In genomic region chr9:111634860-111635259, GRCh38 we compare ENCODE assay signal across 22 cellular contexts. TPM values are rescaled to one million over a fixed set of nuclear protein-coding genes. Genes with fewer than 3 reads are reported as not detected.
"Had no signal": no experiment of that assay in that cellular context is flagged by ENCODE, and none has a peak within 500 bp of the region (broad histone marks: within the 10 kb centered on the region; RNA-seq: fewer than 3 reads in every experiment).

No MANE protein-coding gene starts in this region.

- H3K9me3 ChIP-seq: left ventricle myocardium inferior, neutrophil, ovary, prostate gland, thyroid gland had no signal

- H3K27me3 ChIP-seq: foreskin keratinocyte, neutrophil, ovary, thyroid gland had no signal

- H3K4me3 ChIP-seq: cardiac muscle cell, left ventricle myocardium inferior, ovary, prostate gland, thyroid gland had no signal

- H3K36me3 Mint-ChIP-seq: immature natural killer cell; natural killer cell treated with Interleukin-12 subunit alpha and Interleukin-12 subunit beta and Interleukin-15 and Interleukin-18, amount 100 ng/mL, for 72 hours had no signal

- ATAC-seq: activated naive CD8-positive, alpha-beta T cell treated with anti-CD3 and anti-CD28 coated beads, Interleukin-2, amount 50 U/mL, for 24 hours; activated T-cell treated with anti-CD3 and anti-CD28 coated beads, Interleukin-2, amount 50 U/mL, for 72 hours; foreskin keratinocyte; natural killer cell treated with Interleukin-12 subunit alpha and Interleukin-12 subunit beta and Interleukin-15 and Interleukin-18, amount 100 ng/mL, for 72 hours; T-helper 17 cell had no signal

- H3K4me3 Mint-ChIP-seq: dendritic cell treated with granulocyte-macrophage colony-stimulating factor and Interleukin-4, amounts not matched to agents 40 ng/mL and 50 ng/mL, for 4 days; immature natural killer cell; natural killer cell treated with Interleukin-12 subunit alpha and Interleukin-12 subunit beta and Interleukin-15 and Interleukin-18, amount 100 ng/mL, for 72 hours; T-helper 17 cell had no signal

- H3K27ac ChIP-seq: cardiac muscle cell, foreskin keratinocyte, left ventricle myocardium inferior, neutrophil, ovary, prostate gland, thyroid gland had no signal

- H3K27ac Mint-ChIP-seq: activated naive CD8-positive, alpha-beta T cell treated with anti-CD3 and anti-CD28 coated beads, Interleukin-2, amount 50 U/mL, for 24 hours; dendritic cell treated with granulocyte-macrophage colony-stimulating factor and Interleukin-4, amounts not matched to agents 40 ng/mL and 50 ng/mL, for 4 days; natural killer cell treated with Interleukin-12 subunit alpha and Interleukin-12 subunit beta and Interleukin-15 and Interleukin-18, amount 100 ng/mL, for 72 hours; stimulated activated naive CD8-positive, alpha-beta T cell treated with anti-CD3 and anti-CD28 coated beads, Interleukin-15, Interleukin-2, amounts not matched to agents 100 ng/mL and 50 ng/mL, for 24 hours; T-helper 17 cell had no signal

- H3K9me3 Mint-ChIP-seq: activated naive CD8-positive, alpha-beta T cell treated with anti-CD3 and anti-CD28 coated beads, Interleukin-2, amount 50 U/mL, for 24 hours; activated T-cell treated with anti-CD3 and anti-CD28 coated beads, Interleukin-2, amount 50 U/mL, for 72 hours; dendritic cell treated with granulocyte-macrophage colony-stimulating factor and Interleukin-4, amounts not matched to agents 40 ng/mL and 50 ng/mL, for 4 days; immature natural killer cell; natural killer cell treated with Interleukin-12 subunit alpha and Interleukin-12 subunit beta and Interleukin-15 and Interleukin-18, amount 100 ng/mL, for 72 hours; stimulated activated naive CD8-positive, alpha-beta T cell treated with anti-CD3 and anti-CD28 coated beads, Interleukin-15, Interleukin-2, amounts not matched to agents 100 ng/mL and 50 ng/mL, for 24 hours had no signal

- H3K36me3 ChIP-seq: cardiac muscle cell, left ventricle myocardium inferior, neutrophil, ovary, prostate gland, thyroid gland had no signal

- DNase-seq: activated CD4-positive, alpha-beta T cell treated with anti-CD3 and anti-CD28 coated beads for 4 hours; activated CD4-positive, alpha-beta T cell treated with anti-CD3 and anti-CD28 coated beads, Interleukin-2, amount 50 U/mL, for 48 hours; activated CD4-positive, CD25-positive, alpha-beta regulatory T cell; activated effector memory CD4-positive, alpha-beta T cell treated with anti-CD3 and anti-CD28 coated beads, Interleukin-2, amount 50 U/mL, for 16 hours; activated naive CD4-positive, alpha-beta T cell treated with anti-CD3 and anti-CD28 coated beads, Interleukin-2, amount 50 U/mL, for 16 hours; activated naive CD8-positive, alpha-beta T cell treated with anti-CD3 and anti-CD28 coated beads, Interleukin-2, amount 50 U/mL, for 24 hours; activated T-cell treated with anti-CD3 and anti-CD28 coated beads, Interleukin-2, amount 50 U/mL, for 72 hours; effector CD4-positive, alpha-beta T cell; foreskin keratinocyte; immature natural killer cell; left ventricle myocardium inferior; ovary; stimulated activated CD4-positive, alpha-beta T cell treated with anti-CD3 and anti-CD28 coated beads, Interleukin-4, amount 100 ng/mL, for 24 hours; substantia nigra; T-helper 17 cell; thyroid gland had no signal

- H3K27me3 Mint-ChIP-seq: activated naive CD8-positive, alpha-beta T cell treated with anti-CD3 and anti-CD28 coated beads, Interleukin-2, amount 50 U/mL, for 24 hours; dendritic cell treated with granulocyte-macrophage colony-stimulating factor and Interleukin-4, amounts not matched to agents 40 ng/mL and 50 ng/mL, for 4 days; natural killer cell treated with Interleukin-12 subunit alpha and Interleukin-12 subunit beta and Interleukin-15 and Interleukin-18, amount 100 ng/mL, for 72 hours; stimulated activated naive CD8-positive, alpha-beta T cell treated with anti-CD3 and anti-CD28 coated beads, Interleukin-15, Interleukin-2, amounts not matched to agents 100 ng/mL and 50 ng/mL, for 24 hours; T-helper 17 cell had no signal

RNA-seq across cellular contexts. Expression of gene PTGR1, which starts 35.4 kb away (rescaled TPM):
- total RNA-seq: natural killer cell treated with Interleukin-12 subunit alpha and Interleukin-12 subunit beta and Interleukin-15 and Interleukin-18, amount 100 ng/mL, for 72 hours had no signal
